ENCODE assay signal across 13 cellular contexts in genomic region chr1:117017648-117018047, GRCh38. TPM values are rescaled to one million over a fixed set of nuclear protein-coding genes. Genes with fewer than 3 reads are reported as not detected.
DNase-seq lines count a peak whose midpoint lies in the region; ATAC-seq and TF ChIP-seq lines count a peak whose summit lies in the region.
"Had no signal": no experiment of that assay in that cellular context is flagged by ENCODE, and none has a peak within 500 bp of the region (broad histone marks: within the 10 kb centered on the region; RNA-seq: fewer than 3 reads in every experiment).

No MANE protein-coding gene starts in this region.

- H3K27me3 Mint-ChIP-seq in activated T-helper 1 cell treated with anti-CD3 and anti-CD28 coated beads, Interleukin-12 subunit alpha, Interleukin-12 subunit beta, Interleukin-2, Interleukin-4 antibody, amounts not matched to agents 30 ng/mL and 10 ng/mL and 1 ng/mL, durations not matched to agents 14 hours and 24 hours and 36 hours (ENCODE audit: insufficient read depth) = no peaks in the 10 kb centered on the region
- H3K27me3 Mint-ChIP-seq in chondrocyte (ENCODE audit: low read depth) = no peaks in the 10 kb centered on the region

- H3K4me3 Mint-ChIP-seq in activated T-helper 1 cell treated with anti-CD3 and anti-CD28 coated beads, Interleukin-12 subunit alpha, Interleukin-12 subunit beta, Interleukin-2, Interleukin-4 antibody, amounts not matched to agents 30 ng/mL and 10 ng/mL and 1 ng/mL, durations not matched to agents 14 hours and 24 hours and 36 hours = no peak overlapping the region
- H3K4me3 Mint-ChIP-seq in chondrocyte (ENCODE audit: unreplicated experiment) = no peak overlapping the region

- POLR2A ChIA-PET in RWPE1 (lab: Yijun Ruan, JAX; ENCODE audit: low non-redundant PET) = no interaction called here

- no peaks in the 10 kb centered on the region for H3K27me3 ChIP-seq in left ventricle myocardium inferior (ENCODE audit: low read depth)

- no peaks in the 10 kb centered on the region for H3K9me3 Mint-ChIP-seq in activated T-helper 1 cell treated with anti-CD3 and anti-CD28 coated beads, Interleukin-12 subunit alpha, Interleukin-12 subunit beta, Interleukin-2, Interleukin-4 antibody, amounts not matched to agents 30 ng/mL and 10 ng/mL and 1 ng/mL, durations not matched to agents 14 hours and 24 hours and 36 hours
- H3K9me3 Mint-ChIP-seq in chondrocyte (ENCODE audit: low read depth) = no peaks in the 10 kb centered on the region

- no peaks in the 10 kb centered on the region for H3K36me3 ChIP-seq in left ventricle myocardium inferior

- H3K36me3 Mint-ChIP-seq in activated T-helper 1 cell treated with anti-CD3 and anti-CD28 coated beads, Interleukin-12 subunit alpha, Interleukin-12 subunit beta, Interleukin-2, Interleukin-4 antibody, amounts not matched to agents 30 ng/mL and 10 ng/mL and 1 ng/mL, durations not matched to agents 14 hours and 24 hours and 36 hours (ENCODE audit: low read depth) = peaks cover 3% of the 10 kb centered on the region
- H3K36me3 Mint-ChIP-seq in chondrocyte (ENCODE audit: low read depth) = no peaks in the 10 kb centered on the region

- intact Hi-C loops in left ventricle myocardium inferior (cut with micrococcal nuclease) = no loop called here
- intact Hi-C loops in activated T-helper 1 cell treated with anti-CD3 and anti-CD28 coated beads, Interleukin-12 subunit alpha, Interleukin-12 subunit beta, Interleukin-2, Interleukin-4 antibody, amounts not matched to agents 30 ng/mL and 10 ng/mL and 1 ng/mL, durations not matched to agents 14 hours and 24 hours and 36 hours (cut with micrococcal nuclease) = no loop called here

- no peak overlapping the region for H3K27ac Mint-ChIP-seq in activated T-helper 1 cell treated with anti-CD3 and anti-CD28 coated beads, Interleukin-12 subunit alpha, Interleukin-12 subunit beta, Interleukin-2, Interleukin-4 antibody, amounts not matched to agents 30 ng/mL and 10 ng/mL and 1 ng/mL, durations not matched to agents 14 hours and 24 hours and 36 hours
- H3K27ac Mint-ChIP-seq in chondrocyte (ENCODE audit: unreplicated experiment) = no peak overlapping the region

- peaks cover 46% of the 10 kb centered on the region for H3K4me1 Mint-ChIP-seq in activated T-helper 1 cell treated with anti-CD3 and anti-CD28 coated beads, Interleukin-12 subunit alpha, Interleukin-12 subunit beta, Interleukin-2, Interleukin-4 antibody, amounts not matched to agents 30 ng/mL and 10 ng/mL and 1 ng/mL, durations not matched to agents 14 hours and 24 hours and 36 hours (ENCODE audit: low read depth)
- peaks cover 22% of the 10 kb centered on the region for H3K4me1 Mint-ChIP-seq in chondrocyte (ENCODE audit: low read depth)

- H3K4me1 ChIP-seq in left ventricle myocardium inferior = peaks cover 9% of the 10 kb centered on the region

- peak; percentile 54 for ATAC-seq in HG03066 (IDR thresholded peaks at IDR 0.05; ENCODE audit: low read depth, unreplicated experiment)
- ATAC-seq in GM21381 (IDR thresholded peaks at IDR 0.05; ENCODE audit: unreplicated experiment) = no peak
- ATAC-seq: activated CD4-positive, CD25-positive, alpha-beta regulatory T cell treated with anti-CD3 and anti-CD28 coated beads, Interleukin-2, amount 50 U/mL, for 24 hours; esophagus mucosa had no signal

- CTCF ChIA-PET in RWPE1 (lab: Yijun Ruan, JAX) = no interaction called here

- no peaks in the 10 kb centered on the region for H3K9me3 ChIP-seq in left ventricle myocardium inferior (replicated peaks)

- TF ChIP-seq CTCF in left ventricle myocardium inferior (IDR thresholded peaks at IDR 0.05; ENCODE audit: borderline replicate concordance) (no peak), chondrocyte (IDR thresholded peaks at IDR 0.05) (no peak), RWPE1 (conservative IDR thresholded peaks at IDR 0.05; ENCODE audit: low read depth) (no peak)

- peak overlapping the region; percentile 53 for H3K27ac ChIP-seq in left ventricle myocardium inferior (replicated peaks)
- no peak overlapping the region for H3K27ac ChIP-seq in RWPE1

- peak; percentile 36 for DNase-seq in Ammon's horn (ENCODE audit: low spot score)
- peak; percentile 10 for DNase-seq in GM19240 (ENCODE audit: insufficient read length, low spot score)
- peak; percentile 46 for DNase-seq in left ventricle myocardium inferior
- no peak for DNase-seq in activated T-helper 1 cell treated with anti-CD3 and anti-CD28 coated beads, Interleukin-12 subunit alpha, Interleukin-12 subunit beta, Interleukin-2, Interleukin-4 antibody, amounts not matched to agents 30 ng/mL and 10 ng/mL and 1 ng/mL, durations not matched to agents 14 hours and 24 hours and 36 hours (ENCODE audit: low spot score)
- no peak for DNase-seq in chondrocyte (ENCODE audit: low spot score)
- no peak for DNase-seq in RWPE1 (ENCODE audit: low spot score)
- DNase-seq: ACHN; activated T-cell treated with anti-CD3 and anti-CD28 coated beads, Interleukin-2, amount 50 U/mL, for 1 hour; NCI-H2029 had no signal

- no peak overlapping the region for H3K4me3 ChIP-seq in left ventricle myocardium inferior

RNA-seq across cellular contexts. Expression of gene CD101, which starts 16.1 kb away (rescaled TPM):
- total RNA-seq in left ventricle myocardium inferior (0.74 TPM), chondrocyte (0.79 to 1.4 TPM (median 1.0 TPM) in 3 replicates)
- total RNA-seq in activated T-helper 1 cell treated with anti-CD3 and anti-CD28 coated beads, Interleukin-12 subunit alpha, Interleukin-12 subunit beta, Interleukin-2, Interleukin-4 antibody, amounts not matched to agents 30 ng/mL and 10 ng/mL and 1 ng/mL, durations not matched to agents 14 hours and 24 hours and 36 hours = 0.80 and 1.0 TPM in 2 replicates

RNA-seq across cellular contexts. Expression of gene TTF2, which starts 42.5 kb away (rescaled TPM):
- total RNA-seq in left ventricle myocardium inferior (6.4 TPM), chondrocyte (16.3 to 21.4 TPM (median 16.4 TPM) in 3 replicates)
- total RNA-seq in activated T-helper 1 cell treated with anti-CD3 and anti-CD28 coated beads, Interleukin-12 subunit alpha, Interleukin-12 subunit beta, Interleukin-2, Interleukin-4 antibody, amounts not matched to agents 30 ng/mL and 10 ng/mL and 1 ng/mL, durations not matched to agents 14 hours and 24 hours and 36 hours = 103 and 114 TPM in 2 replicates

Comparison
In these comparisons a context has a peak if more than half of its experiments do, and no peak if none do; other contexts are left out.
1. DNase-seq: peak in Ammon's horn (single experiment), GM19240 (single experiment) and left ventricle myocardium inferior (single experiment); none in activated T-helper 1 cell treated with anti-CD3 and anti-CD28 coated beads, Interleukin-12 subunit alpha, Interleukin-12 subunit beta, Interleukin-2, Interleukin-4 antibody, amounts not matched to agents 30 ng/mL and 10 ng/mL and 1 ng/mL, durations not matched to agents 14 hours and 24 hours and 36 hours (single experiment), chondrocyte (single experiment) and RWPE1 (single experiment).